18 cellular contexts compared by ENCODE assay signal in genomic region chr21:43658094-43658725, GRCh38. TPM values are rescaled to one million over a fixed set of nuclear protein-coding genes. Genes with fewer than 3 reads are reported as not detected.
DNase-seq lines count a peak whose midpoint lies in the region; ATAC-seq, FAIRE-seq and TF ChIP-seq lines count a peak whose summit lies in the region.
"Had no signal": no experiment of that assay in that cellular context is flagged by ENCODE, and none has a peak within 500 bp of the region (broad histone marks: within the 10 kb centered on the region; RNA-seq: fewer than 3 reads in every experiment).

No MANE protein-coding gene starts in this region.

- FAIRE-seq in A549 (lab: Jason Lieb, UNC): no peak
- FAIRE-seq: H54, HTR-8/SVneo had no signal

- H3K27ac ChIP-seq in A549 (peak overlapping the region; percentile 93 to 95; a peak in 5 of 6 replicates), BLaER1 (peak overlapping the region; percentile 92; the same call in 1 of the 2 replicates), OCI-LY3 (ENCODE audit: low read length) (no peak overlapping the region)

- WGBS in A549 (ENCODE audit: missing lambda C conversion rate): 93% methylated on average over 39 of the region's 44 CpGs

- no peak for TF ChIP-seq RAD21 in A549 (conservative IDR thresholded peaks at IDR 0.05 in 1 of 2, IDR thresholded peaks at IDR 0.05 in 1 of 2)

- DNase-seq in A549 (ENCODE audit: low read depth in 1 of 2, low spot score in 1 of 2) (no peak), mesothelial cell of epicardium (ENCODE audit: low spot score in 2 of 2, unreplicated experiment in 2 of 2) (no peak)
- DNase-seq: activated gamma-delta T cell treated with Interleukin-2 at 50 U/mL for 16 hours, AML-193, DMS 273 treated with DMSO at 0.1 percent for 48 hours, esophagus squamous epithelium, PC-3 had no signal

- H3K9me3 Mint-ChIP-seq in mesothelial cell of epicardium: no peaks in the 10 kb centered on the region
- H3K9me3 Mint-ChIP-seq in activated T-helper 17 cell treated with anti-CD3 and anti-CD28 coated beads, Interleukin-2, amount 50 U/mL, for 72 hours: no peaks in the 10 kb centered on the region
- H3K9me3 Mint-ChIP-seq: central memory CD8-positive, alpha-beta T cell; T-helper 2 cell treated with Interferon-gamma antibody and Interleukin-4, amounts not matched to agents 5 μg/mL and 100 μg/mL, for 36 hours had no signal

- H3K27me3 ChIP-seq in BLaER1 (no peaks in the 10 kb centered on the region), OCI-LY3 (ENCODE audit: low read depth, low read length) (no peaks in the 10 kb centered on the region)
- H3K27me3 ChIP-seq: esophagus squamous epithelium, right atrium auricular region had no signal

- no peaks in the 10 kb centered on the region for H3K27me3 Mint-ChIP-seq in mesothelial cell of epicardium (ENCODE audit: low read depth)
- H3K27me3 Mint-ChIP-seq in activated T-helper 17 cell treated with anti-CD3 and anti-CD28 coated beads, Interleukin-2, amount 50 U/mL, for 72 hours: no peaks in the 10 kb centered on the region
- H3K27me3 Mint-ChIP-seq: central memory CD8-positive, alpha-beta T cell had no signal

- H3K36me3 ChIP-seq in BLaER1: peaks cover 22% of the 10 kb centered on the region
- H3K36me3 ChIP-seq in OCI-LY3 (replicated peaks; ENCODE audit: low read depth, low read length): peaks cover 19% of the 10 kb centered on the region
- H3K36me3 ChIP-seq: right atrium auricular region, thoracic aorta had no signal

- no peaks in the 10 kb centered on the region for H3K9me3 ChIP-seq in A549
- H3K9me3 ChIP-seq in BLaER1: no peaks in the 10 kb centered on the region
- H3K9me3 ChIP-seq in OCI-LY3 (ENCODE audit: insufficient read depth, low read length): no peaks in the 10 kb centered on the region
- H3K9me3 ChIP-seq: esophagus squamous epithelium, right atrium auricular region, thoracic aorta had no signal

- peaks cover 24% of the 10 kb centered on the region for H3K4me1 Mint-ChIP-seq in mesothelial cell of epicardium
- peaks cover 14% of the 10 kb centered on the region for H3K4me1 Mint-ChIP-seq in activated T-helper 17 cell treated with anti-CD3 and anti-CD28 coated beads, Interleukin-2, amount 50 U/mL, for 72 hours

- TF ChIP-seq EP300 in A549 (IDR thresholded peaks at IDR 0.05): no peak

- TF ChIP-seq CTCF in A549 (IDR thresholded peaks at IDR 0.05) (no peak), OCI-LY3 (IDR thresholded peaks at IDR 0.05; ENCODE audit: low read depth, low read length) (no peak), mesothelial cell of epicardium (IDR thresholded peaks at IDR 0.05; ENCODE audit: unreplicated experiment) (no peak)

- H3K4me2 ChIP-seq in A549 (no peak overlapping the region), BLaER1 (peak overlapping the region; percentile 87), OCI-LY3 (ENCODE audit: low read length) (0 out of 2 replicates have a peak overlapping the region, but pooled peaks have one; percentile 78)

- H3K4me1 ChIP-seq in A549 (peaks cover 34% of the 10 kb centered on the region; the same call in 2 of the 3 replicates), BLaER1 (peaks cover 44% of the 10 kb centered on the region), OCI-LY3 (ENCODE audit: low read length) (peaks cover 19% of the 10 kb centered on the region)

- H3K9ac ChIP-seq in BLaER1: no peak overlapping the region
- no peak overlapping the region for H3K9ac ChIP-seq in OCI-LY3 (ENCODE audit: low read length)

- H3K4me3 Mint-ChIP-seq in mesothelial cell of epicardium: peak overlapping the region; percentile 32
- H3K4me3 Mint-ChIP-seq in activated T-helper 17 cell treated with anti-CD3 and anti-CD28 coated beads, Interleukin-2, amount 50 U/mL, for 72 hours: no peak overlapping the region

- no peak for TF ChIP-seq POLR2A in A549 (IDR thresholded peaks at IDR 0.05; ENCODE audit: low read length)

- H3K4me3 ChIP-seq in A549 (no peak overlapping the region), BLaER1 (no peak overlapping the region), OCI-LY3 (ENCODE audit: low read length) (no peak overlapping the region)

- peaks cover 47% of the 10 kb centered on the region for H3K79me2 ChIP-seq in OCI-LY3 (ENCODE audit: low read length)

- peaks cover 28% of the 10 kb centered on the region for H4K20me1 ChIP-seq in BLaER1
- H4K20me1 ChIP-seq in OCI-LY3 (ENCODE audit: insufficient read depth, low read length): peaks cover 13% of the 10 kb centered on the region

- peaks cover 4% of the 10 kb centered on the region for H3K36me3 Mint-ChIP-seq in mesothelial cell of epicardium
- peaks cover 34% of the 10 kb centered on the region for H3K36me3 Mint-ChIP-seq in activated T-helper 17 cell treated with anti-CD3 and anti-CD28 coated beads, Interleukin-2, amount 50 U/mL, for 72 hours (ENCODE audit: low read depth)

- ATAC-seq in A549 (no peak), GM19455 (IDR thresholded peaks at IDR 0.05; ENCODE audit: unreplicated experiment) (no peak), HG03432 (IDR thresholded peaks at IDR 0.05; ENCODE audit: unreplicated experiment) (no peak)
- no peak for ATAC-seq in activated T-helper 17 cell treated with anti-CD3 and anti-CD28 coated beads, Interleukin-2, amount 50 U/mL, for 72 hours (replicated peaks)

- no peak overlapping the region for H3K27ac Mint-ChIP-seq in mesothelial cell of epicardium
- no peak overlapping the region for H3K27ac Mint-ChIP-seq in activated T-helper 17 cell treated with anti-CD3 and anti-CD28 coated beads, Interleukin-2, amount 50 U/mL, for 72 hours

- POLR2A ChIA-PET in A549 (lab: Yijun Ruan, JAX): no interaction called here

- CTCF ChIA-PET in A549 (lab: Yijun Ruan, JAX): interaction anchor here (0.9 to 2.4 kb wide), 2 partner anchors 12 to 27 kb away, joined by 3 to 8 read pairs; no protein-coding TSS in a partner anchor

- no peak overlapping the region for H2AFZ ChIP-seq in OCI-LY3 (ENCODE audit: low read depth, low read length)

TF ChIP-seq in A549, 52 proteins besides CTCF, POLR2A, EP300 and RAD21:
- TF ChIP-seq TFCP2L1 (CRISPR knock-in tag; IDR thresholded peaks at IDR 0.05) (no peak), MYC (IDR thresholded peaks at IDR 0.05; ENCODE audit: borderline replicate concordance, low read length) (no peak), ZFP36 (IDR thresholded peaks at IDR 0.05; ENCODE audit: borderline replicate concordance, partially characterized antibody) (no peak)

RNA-seq across cellular contexts. Expression of gene HSF2BP, which starts 1.1 kb away (rescaled TPM):
- polyA plus RNA-seq in A549 (2011; rRNA removed) (2.7 and 3.1 TPM in 2 replicates), A549 (2017; fragmentation: RNase III; extraction: RNeasy Plus Mini Kit Qiagen cat#74134 plus additional on column Dnase treatment) (1.7 to 2.3 TPM (median 1.7 TPM) in 3 replicates)
- 1.5 and 1.6 TPM in 2 replicates for polyA plus RNA-seq in A549 (2012; cell fraction: cytosol; rRNA removed)
- 0.82 and 1.1 TPM in 2 replicates for polyA plus RNA-seq in A549 (2012; cell fraction: nucleus; rRNA removed)
- 2.0 and 2.1 TPM in 2 replicates for polyA minus RNA-seq in A549 (2011; rRNA and poly(A)+ RNA removed)
- 3.8 to 5.1 TPM (median 5.0 TPM) in 3 replicates for total RNA-seq in mesothelial cell of epicardium
- 1 to 10 TPM in 1 of 2 donors, under 1 TPM in 1; 0.50 to 1.0 TPM for total RNA-seq in activated T-helper 17 cell treated with anti-CD3 and anti-CD28 coated beads, Interleukin-2, amount 50 U/mL, for 72 hours

RNA-seq across cellular contexts. Expression of gene RRP1B, which starts 1.1 kb away (rescaled TPM):
- 25.4 and 32.5 TPM in 2 replicates for polyA plus RNA-seq in A549 (2011; rRNA removed)
- 14.6 and 17.7 TPM in 2 replicates for polyA plus RNA-seq in A549 (2012; cell fraction: cytosol; rRNA removed)
- polyA plus RNA-seq in A549 (2012; cell fraction: nucleus; rRNA removed): 20.2 and 22.5 TPM in 2 replicates
- polyA plus RNA-seq in A549 (2017; fragmentation: RNase III; extraction: RNeasy Plus Mini Kit Qiagen cat#74134 plus additional on column Dnase treatment): 31.4 to 32.5 TPM (median 32.4 TPM) in 3 replicates
- polyA minus RNA-seq in A549 (2011; rRNA and poly(A)+ RNA removed): 23.1 and 26.2 TPM in 2 replicates
- 34.6 to 35.3 TPM (median 35.2 TPM) in 3 replicates for total RNA-seq in mesothelial cell of epicardium
- total RNA-seq in activated T-helper 17 cell treated with anti-CD3 and anti-CD28 coated beads, Interleukin-2, amount 50 U/mL, for 72 hours: 10 to 100 TPM; 34.5 to 76.3 TPM
